In genomic region chr5:15993934-15994333, GRCh38 we compare ENCODE assay signal across 1 cellular context.
TF ChIP-seq lines count a peak whose summit lies in the region.

No MANE protein-coding gene starts in this region.

TF ChIP-seq in SK-N-SH treated with all-trans-retinoic acid at 6 μM for 48 hours, 23 proteins besides CTCF, POLR2A, EP300 and RAD21 (continued from another document):
- TF ChIP-seq TSHZ2 (CRISPR knock-in tag; IDR thresholded peaks at IDR 0.05) (no peak), PATZ1 (CRISPR knock-in tag; IDR thresholded peaks at IDR 0.05; ENCODE audit: borderline replicate concordance) (no peak), ZNF565 (CRISPR knock-in tag; conservative IDR thresholded peaks at IDR 0.05; ENCODE audit: low read depth) (no peak), OSR1 (CRISPR knock-in tag; IDR thresholded peaks at IDR 0.05) (no peak), CSDC2 (CRISPR knock-in tag; IDR thresholded peaks at IDR 0.05) (no peak), ISL1 (CRISPR knock-in tag; IDR thresholded peaks at IDR 0.05) (no peak), POU6F1 (CRISPR knock-in tag; IDR thresholded peaks at IDR 0.05; ENCODE audit: borderline replicate concordance, low read depth) (no peak)
